In genomic region chr18:22558945-22559385, GRCh38 we compare ENCODE assay signal across 8 cellular contexts.
A peak's percentile ranks its signal among the peaks of the same experiment; 100 is the strongest.
DNase-seq lines count a peak whose midpoint lies in the region; ATAC-seq and TF ChIP-seq lines count a peak whose summit lies in the region.

No MANE protein-coding gene starts in this region.

- intact Hi-C loops in testis (cut with DNase I; ENCODE audit: low total_unique reads): loop anchor here (10.0 kb wide), 1 partner anchor 214 kb away; no protein-coding TSS in a partner anchor

- H3K4me1 ChIP-seq in liver (ENCODE audit: control insufficient read depth in 4 of 4, insufficient read depth in 4 of 4, low read length in 3 of 4): peaks cover 0 to 24% (median 14%) of the 10 kb centered on the region in 4 donors
- H3K4me1 ChIP-seq in testis: peaks cover 4% of the 10 kb centered on the region

- 3% methylated on average over 28 of the region's 28 CpGs for WGBS in liver
- WGBS in testis, 2 donors: 1% methylated on average over 28 of the region's 28 CpGs

- H3K27me3 ChIP-seq in liver (ENCODE audit: control insufficient read depth in 4 of 4, insufficient read depth in 4 of 4, low read length in 3 of 4) (no peaks in the 10 kb centered on the region), testis (no peaks in the 10 kb centered on the region)

- H3K27ac ChIP-seq in coronary artery: peak overlapping the region; percentile 92 to 98
- peak overlapping the region; percentile 99 for H3K27ac ChIP-seq in liver (ENCODE audit: low read depth in 1 of 2, low read length in 2 of 2)
- H3K27ac ChIP-seq in testis: peak overlapping the region; percentile 61 to 86

- DNase-seq in LHCN-M2 (ENCODE audit: low read depth): peak; percentile 22
- DNase-seq in coronary artery (ENCODE audit: low spot score): peak; percentile 90
- DNase-seq in testis: peak; percentile 64
- no peak for DNase-seq in activated gamma-delta T cell treated with Interleukin-2 at 50 U/mL for 16 hours
- no peak for DNase-seq in DMS114 treated with DMSO at 0.1 percent for 48 hours (lab: John Stamatoyannopoulos, UW; ENCODE audit: unreplicated experiment)

- peak; percentile 54 to 73 for TF ChIP-seq RAD21 in liver (IDR thresholded peaks at IDR 0.05)

- H3K9ac ChIP-seq in liver (ENCODE audit: low read depth in 1 of 2, low read length in 2 of 2): peak overlapping the region in 1 of 2 donors; percentile 46

- H3K4me3 ChIP-seq in coronary artery (peak overlapping the region; percentile 80), liver (ENCODE audit: low read depth in 1 of 3, low read length in 3 of 3) (peak overlapping the region in 2 of 3 donors; percentile 7 to 72), testis (peak overlapping the region; percentile 57 to 74)

- no peak for TF ChIP-seq POLR2A in testis (IDR thresholded peaks at IDR 0.05)

- H3K36me3 ChIP-seq in liver (ENCODE audit: control insufficient read depth in 4 of 4, insufficient read depth in 3 of 4, low read depth in 1 of 4, low read length in 3 of 4): no peaks in the 10 kb centered on the region
- no peaks in the 10 kb centered on the region for H3K36me3 ChIP-seq in testis (ENCODE audit: low read depth, missing control alignments)

- TF ChIP-seq CTCF in coronary artery (IDR thresholded peaks at IDR 0.05) (no peak), liver (IDR thresholded peaks at IDR 0.05; ENCODE audit: low read depth, low read length, missing input control) (no peak), testis (IDR thresholded peaks at IDR 0.05) (no peak)

- ATAC-seq in HG03175 (IDR thresholded peaks at IDR 0.05; ENCODE audit: unreplicated experiment): no peak
- no peak for ATAC-seq in HG03039 (IDR thresholded peaks at IDR 0.05; ENCODE audit: unreplicated experiment)

- H3K9me3 ChIP-seq in liver (ENCODE audit: control insufficient read depth in 4 of 4, low read length in 3 of 4) (no peaks in the 10 kb centered on the region), testis (no peaks in the 10 kb centered on the region)

TF ChIP-seq in liver, 16 proteins besides CTCF, POLR2A, EP300 and RAD21:
- TF ChIP-seq TAF1 (conservative IDR thresholded peaks at IDR 0.05): peak; percentile 49
- TF ChIP-seq GABPA (IDR thresholded peaks at IDR 0.05 in 1 of 2, conservative IDR thresholded peaks at IDR 0.05 in 1 of 2): no peak
- peak; percentile 63 for TF ChIP-seq SP1 (IDR thresholded peaks at IDR 0.05)
- peak; percentile 79 for TF ChIP-seq FOXA1 (IDR thresholded peaks at IDR 0.05)
- peak; percentile 82 to 88 for TF ChIP-seq JUND (IDR thresholded peaks at IDR 0.05)
- TF ChIP-seq RXRA (IDR thresholded peaks at IDR 0.05): peak; percentile 82 to 88
- TF ChIP-seq MAX (IDR thresholded peaks at IDR 0.05): peak; percentile 65
- TF ChIP-seq FOXA2 (IDR thresholded peaks at IDR 0.05): peak; percentile 87
- no peak for TF ChIP-seq NR2F2 (IDR thresholded peaks at IDR 0.05)
- TF ChIP-seq HNF4G (IDR thresholded peaks at IDR 0.05): peak; percentile 35
- TF ChIP-seq HNF4A (conservative IDR thresholded peaks at IDR 0.05): peak; percentile 72 to 80
- TF ChIP-seq REST (IDR thresholded peaks at IDR 0.05): peak; percentile 72
- TF ChIP-seq EGR1 (IDR thresholded peaks at IDR 0.05; ENCODE audit: low read depth in 2 of 2): peak in 1 of 2 donors; percentile 71
- TF ChIP-seq ZBTB33 (IDR thresholded peaks at IDR 0.05): peak; percentile 34
- peak; percentile 39 for TF ChIP-seq YY1 (IDR thresholded peaks at IDR 0.05)
- TF ChIP-seq ATF3 (IDR thresholded peaks at IDR 0.05): no peak

Comparison
In these comparisons a context has a peak if more than half of its experiments do, and no peak if none do; other contexts are left out.
1. DNase-seq: peak in LHCN-M2 (single experiment), coronary artery (single experiment) and testis (single experiment); none in activated gamma-delta T cell treated with Interleukin-2 at 50 U/mL for 16 hours (single experiment) and DMS114 treated with DMSO at 0.1 percent for 48 hours (single experiment).
2. Peak in every context shown above with its lines, with median percentiles within 50 percentile points of each other: H3K27ac ChIP-seq and H3K4me3 ChIP-seq.